ENCODE assay signal across 18 cellular contexts in genomic region chr9:31677877-31678276, GRCh38.
A peak's percentile ranks its signal among the peaks of the same experiment; 100 is the strongest.
DNase-seq lines count a peak whose midpoint lies in the region; ATAC-seq and TF ChIP-seq lines count a peak whose summit lies in the region.
"Had no signal": no experiment of that assay in that cellular context is flagged by ENCODE, and none has a peak within 500 bp of the region (broad histone marks: within the 10 kb centered on the region; RNA-seq: fewer than 3 reads in every experiment).

No MANE protein-coding gene starts in this region.

- H3K27ac ChIP-seq in CD4-positive, CD25-positive, alpha-beta regulatory T cell (ENCODE audit: insufficient read depth, low read length, poor library complexity, severe bottlenecking): no peak overlapping the region
- H3K27ac ChIP-seq: BLaER1 treated with 17β-estradiol and CSF1 and Interleukin-3, amounts not matched to agents 10 nM and 100 nM; GM23248 had no signal

- H3K4me1 Mint-ChIP-seq in activated CD8-positive, alpha-beta T cell treated with anti-CD3 and anti-CD28 coated beads for 36 hours (ENCODE audit: low read depth): peaks cover 20% of the 10 kb centered on the region
- H3K4me1 Mint-ChIP-seq in activated CD8-positive, alpha-beta T cell treated with anti-CD3 and anti-CD28 coated beads, Interleukin-2, amount 10 ng/mL, durations not matched to agents 7 days and 5 days (ENCODE audit: low read depth): no peaks in the 10 kb centered on the region
- H3K4me1 Mint-ChIP-seq in CD4-positive, CD25-positive, alpha-beta regulatory T cell: peaks cover 0 to 16% (median 11%) of the 10 kb centered on the region in 4 donors
- H3K4me1 Mint-ChIP-seq in T-helper 2 cell treated with Interferon-gamma antibody and Interleukin-4, amounts not matched to agents 5 μg/mL and 100 μg/mL, for 36 hours (ENCODE audit: low read depth): peaks cover 24% of the 10 kb centered on the region
- H3K4me1 Mint-ChIP-seq in activated naive CD8-positive, alpha-beta T cell treated with anti-CD3 and anti-CD28 coated beads for 36 hours: peaks cover 12% of the 10 kb centered on the region
- H3K4me1 Mint-ChIP-seq: B cell had no signal

- POLR2A ChIA-PET in activated CD8-positive, alpha-beta T cell treated with anti-CD3 and anti-CD28 coated beads for 36 hours (lab: Charles Lee): no interaction called here
- POLR2A ChIA-PET in activated CD8-positive, alpha-beta T cell treated with anti-CD3 and anti-CD28 coated beads, Interleukin-2, amount 10 ng/mL, durations not matched to agents 7 days and 5 days (lab: Charles Lee): no interaction called here

- no peak overlapping the region for H3K4me3 Mint-ChIP-seq in activated CD8-positive, alpha-beta T cell treated with anti-CD3 and anti-CD28 coated beads for 36 hours
- H3K4me3 Mint-ChIP-seq in activated CD8-positive, alpha-beta T cell treated with anti-CD3 and anti-CD28 coated beads, Interleukin-2, amount 10 ng/mL, durations not matched to agents 7 days and 5 days: no peak overlapping the region
- no peak overlapping the region for H3K4me3 Mint-ChIP-seq in CD4-positive, CD25-positive, alpha-beta regulatory T cell
- peak overlapping the region; percentile 55 for H3K4me3 Mint-ChIP-seq in T-helper 2 cell treated with Interferon-gamma antibody and Interleukin-4, amounts not matched to agents 5 μg/mL and 100 μg/mL, for 36 hours
- H3K4me3 Mint-ChIP-seq in activated naive CD8-positive, alpha-beta T cell treated with anti-CD3 and anti-CD28 coated beads for 36 hours: no peak overlapping the region
- H3K4me3 Mint-ChIP-seq: B cell; CD8-positive, alpha-beta memory T cell had no signal

- CTCF ChIA-PET in activated CD8-positive, alpha-beta T cell treated with anti-CD3 and anti-CD28 coated beads for 36 hours (lab: Charles Lee): no interaction called here
- CTCF ChIA-PET in activated CD8-positive, alpha-beta T cell treated with anti-CD3 and anti-CD28 coated beads, Interleukin-2, amount 10 ng/mL, durations not matched to agents 7 days and 5 days (lab: Charles Lee): no interaction called here

- no peaks in the 10 kb centered on the region for H3K36me3 ChIP-seq in CD4-positive, CD25-positive, alpha-beta regulatory T cell (ENCODE audit: control insufficient read depth, insufficient read depth, low read length)
- H3K36me3 ChIP-seq: BLaER1 treated with 17β-estradiol and CSF1 and Interleukin-3, amounts not matched to agents 10 nM and 100 nM; HAP-1 had no signal

- H3K27ac Mint-ChIP-seq in activated CD8-positive, alpha-beta T cell treated with anti-CD3 and anti-CD28 coated beads for 36 hours: peak overlapping the region; percentile 75
- no peak overlapping the region for H3K27ac Mint-ChIP-seq in activated CD8-positive, alpha-beta T cell treated with anti-CD3 and anti-CD28 coated beads, Interleukin-2, amount 10 ng/mL, durations not matched to agents 7 days and 5 days
- H3K27ac Mint-ChIP-seq in CD4-positive, CD25-positive, alpha-beta regulatory T cell: peak overlapping the region in 2 of 3 donors; percentile 1 to 8
- peak overlapping the region; percentile 76 for H3K27ac Mint-ChIP-seq in T-helper 2 cell treated with Interferon-gamma antibody and Interleukin-4, amounts not matched to agents 5 μg/mL and 100 μg/mL, for 36 hours
- peak overlapping the region; percentile 18 for H3K27ac Mint-ChIP-seq in activated naive CD8-positive, alpha-beta T cell treated with anti-CD3 and anti-CD28 coated beads for 36 hours
- H3K27ac Mint-ChIP-seq: B cell had no signal

- H3K36me3 Mint-ChIP-seq in activated CD8-positive, alpha-beta T cell treated with anti-CD3 and anti-CD28 coated beads for 36 hours (ENCODE audit: low read depth): no peaks in the 10 kb centered on the region
- no peaks in the 10 kb centered on the region for H3K36me3 Mint-ChIP-seq in activated CD8-positive, alpha-beta T cell treated with anti-CD3 and anti-CD28 coated beads, Interleukin-2, amount 10 ng/mL, durations not matched to agents 7 days and 5 days (ENCODE audit: low read depth)
- no peaks in the 10 kb centered on the region for H3K36me3 Mint-ChIP-seq in CD4-positive, CD25-positive, alpha-beta regulatory T cell
- peaks cover 2% of the 10 kb centered on the region for H3K36me3 Mint-ChIP-seq in T-helper 2 cell treated with Interferon-gamma antibody and Interleukin-4, amounts not matched to agents 5 μg/mL and 100 μg/mL, for 36 hours (ENCODE audit: low read depth)
- no peaks in the 10 kb centered on the region for H3K36me3 Mint-ChIP-seq in activated naive CD8-positive, alpha-beta T cell treated with anti-CD3 and anti-CD28 coated beads for 36 hours
- H3K36me3 Mint-ChIP-seq: CD8-positive, alpha-beta memory T cell had no signal

- TF ChIP-seq CTCF in activated CD8-positive, alpha-beta T cell treated with anti-CD3 and anti-CD28 coated beads for 36 hours (IDR thresholded peaks at IDR 0.05): no peak

- ATAC-seq in activated CD8-positive, alpha-beta T cell treated with anti-CD3 and anti-CD28 coated beads for 36 hours: no peak
- no peak for ATAC-seq in activated CD8-positive, alpha-beta T cell treated with anti-CD3 and anti-CD28 coated beads, Interleukin-2, amount 10 ng/mL, durations not matched to agents 7 days and 5 days
- ATAC-seq in CD4-positive, CD25-positive, alpha-beta regulatory T cell (ENCODE audit: low read depth in 2 of 2): no peak
- no peak for ATAC-seq in GM19035 (IDR thresholded peaks at IDR 0.05; ENCODE audit: unreplicated experiment)

- no peak for DNase-seq in activated CD8-positive, alpha-beta T cell treated with anti-CD3 and anti-CD28 coated beads for 36 hours
- no peak for DNase-seq in activated CD8-positive, alpha-beta T cell treated with anti-CD3 and anti-CD28 coated beads, Interleukin-2, amount 10 ng/mL, durations not matched to agents 7 days and 5 days
- no peak for DNase-seq in CD4-positive, CD25-positive, alpha-beta regulatory T cell
- DNase-seq in T-helper 2 cell treated with Interferon-gamma antibody and Interleukin-4, amounts not matched to agents 5 μg/mL and 100 μg/mL, for 36 hours (ENCODE audit: low spot score): no peak
- no peak for DNase-seq in activated naive CD8-positive, alpha-beta T cell treated with anti-CD3 and anti-CD28 coated beads for 36 hours
- DNase-seq in stimulated activated naive CD4-positive, alpha-beta T cell (lab: John Stamatoyannopoulos, UW): no peak
- DNase-seq in NOMO-1 (lab: John Stamatoyannopoulos, UW; ENCODE audit: unreplicated experiment in 2 of 2): no peak
- DNase-seq: CD8-positive, alpha-beta memory T cell; COR-L47; DMS 273 treated with DMSO at 0.1 percent for 48 hours; DMS53; DND-41; EL; GM23248 had no signal

- intact Hi-C loops in activated CD8-positive, alpha-beta T cell treated with anti-CD3 and anti-CD28 coated beads for 36 hours (cut with micrococcal nuclease): no loop called here

- no peaks in the 10 kb centered on the region for H3K27me3 ChIP-seq in CD4-positive, CD25-positive, alpha-beta regulatory T cell (ENCODE audit: control insufficient read depth, insufficient read depth, low read length)
- H3K27me3 ChIP-seq: BLaER1 treated with 17β-estradiol and CSF1 and Interleukin-3, amounts not matched to agents 10 nM and 100 nM had no signal

- no peaks in the 10 kb centered on the region for H3K4me1 ChIP-seq in CD4-positive, CD25-positive, alpha-beta regulatory T cell (ENCODE audit: control insufficient read depth, insufficient read depth, low read length, poor library complexity, severe bottlenecking)
- H3K4me1 ChIP-seq: BLaER1 treated with 17β-estradiol and CSF1 and Interleukin-3, amounts not matched to agents 10 nM and 100 nM; HAP-1 had no signal

- H3K27me3 Mint-ChIP-seq in activated CD8-positive, alpha-beta T cell treated with anti-CD3 and anti-CD28 coated beads for 36 hours: no peaks in the 10 kb centered on the region
- H3K27me3 Mint-ChIP-seq in activated CD8-positive, alpha-beta T cell treated with anti-CD3 and anti-CD28 coated beads, Interleukin-2, amount 10 ng/mL, durations not matched to agents 7 days and 5 days (ENCODE audit: low read depth): no peaks in the 10 kb centered on the region
- no peaks in the 10 kb centered on the region for H3K27me3 Mint-ChIP-seq in CD4-positive, CD25-positive, alpha-beta regulatory T cell
- no peaks in the 10 kb centered on the region for H3K27me3 Mint-ChIP-seq in T-helper 2 cell treated with Interferon-gamma antibody and Interleukin-4, amounts not matched to agents 5 μg/mL and 100 μg/mL, for 36 hours (ENCODE audit: low read depth)
- H3K27me3 Mint-ChIP-seq in activated naive CD8-positive, alpha-beta T cell treated with anti-CD3 and anti-CD28 coated beads for 36 hours: no peaks in the 10 kb centered on the region
- H3K27me3 Mint-ChIP-seq: B cell; CD8-positive, alpha-beta memory T cell had no signal

- H3K4me3 ChIP-seq in CD4-positive, CD25-positive, alpha-beta regulatory T cell (ENCODE audit: low read depth, low read length): no peak overlapping the region
- H3K4me3 ChIP-seq: BLaER1 treated with 17β-estradiol and CSF1 and Interleukin-3, amounts not matched to agents 10 nM and 100 nM; GM23248; HAP-1 had no signal

- no peaks in the 10 kb centered on the region for H3K9me3 ChIP-seq in CD4-positive, CD25-positive, alpha-beta regulatory T cell (ENCODE audit: control insufficient read depth in 2 of 2, low read length in 2 of 2)
- H3K9me3 ChIP-seq: BLaER1 treated with 17β-estradiol and CSF1 and Interleukin-3, amounts not matched to agents 10 nM and 100 nM; HAP-1 had no signal

- no peaks in the 10 kb centered on the region for H3K9me3 Mint-ChIP-seq in activated CD8-positive, alpha-beta T cell treated with anti-CD3 and anti-CD28 coated beads for 36 hours
- H3K9me3 Mint-ChIP-seq in activated CD8-positive, alpha-beta T cell treated with anti-CD3 and anti-CD28 coated beads, Interleukin-2, amount 10 ng/mL, durations not matched to agents 7 days and 5 days (ENCODE audit: insufficient read depth): no peaks in the 10 kb centered on the region
- peaks cover 0 to 2% (median 0%) of the 10 kb centered on the region in 7 donors for H3K9me3 Mint-ChIP-seq in CD4-positive, CD25-positive, alpha-beta regulatory T cell
- H3K9me3 Mint-ChIP-seq in T-helper 2 cell treated with Interferon-gamma antibody and Interleukin-4, amounts not matched to agents 5 μg/mL and 100 μg/mL, for 36 hours: peaks cover 13% of the 10 kb centered on the region
- peaks cover 7% of the 10 kb centered on the region for H3K9me3 Mint-ChIP-seq in activated naive CD8-positive, alpha-beta T cell treated with anti-CD3 and anti-CD28 coated beads for 36 hours
